ENCODE assay signal across 9 cellular contexts in the genomic region with DNA sequence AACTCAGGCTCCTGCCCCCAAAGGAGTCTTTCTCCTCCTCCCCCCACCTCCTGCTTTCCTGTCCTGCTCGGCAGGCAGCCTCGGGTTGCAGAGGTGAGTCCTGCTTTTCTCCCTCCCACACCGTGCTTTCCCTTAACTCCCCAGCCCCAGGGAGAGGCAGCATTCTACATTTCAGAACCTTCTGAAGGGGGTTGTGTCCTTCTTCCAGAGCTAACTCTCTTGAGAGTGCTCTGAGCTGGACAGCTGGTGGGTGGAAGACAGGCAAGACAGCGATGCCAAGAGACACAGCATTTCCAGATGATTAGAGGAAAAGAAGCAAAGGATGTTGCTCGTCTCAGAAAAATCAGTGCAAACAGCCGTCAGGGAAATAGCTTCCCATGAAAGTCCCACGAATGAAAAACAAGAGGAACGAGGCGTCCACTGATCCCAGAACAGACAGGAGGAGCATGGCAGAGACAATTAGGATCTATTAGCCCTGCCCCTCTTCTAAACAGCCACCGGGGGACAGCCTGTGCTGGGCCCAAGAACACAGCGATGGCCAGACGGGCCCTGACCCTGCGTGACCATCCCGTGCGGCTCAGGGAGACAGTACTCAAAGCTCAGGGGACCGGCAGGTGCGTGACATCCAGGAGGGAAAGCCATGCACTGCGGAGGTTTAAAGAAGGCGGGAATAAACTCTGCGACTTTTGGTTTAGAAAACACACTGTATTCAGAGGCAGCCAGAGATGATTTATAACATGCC.
A peak's percentile ranks its signal among the peaks of the same experiment; 100 is the strongest.
DNase-seq lines count a peak whose midpoint lies in the region; ATAC-seq and TF ChIP-seq lines count a peak whose summit lies in the region.
"Had no signal": no experiment of that assay in that cellular context is flagged by ENCODE, and none has a peak within 500 bp of the region (broad histone marks: within the 10 kb centered on the region; RNA-seq: fewer than 3 reads in every experiment).

No MANE protein-coding gene starts in this region.

- no peaks in the 10 kb centered on the region for H3K9me2 ChIP-seq in SK-N-SH

- CTCF ChIA-PET in SK-N-SH (lab: Yijun Ruan, JAX), result interaction anchor here (0.6 to 2.5 kb wide), 6 partner anchors 10 to 442 kb away, joined by 3 to 11 read pairs (median 3); no protein-coding TSS in a partner anchor
- CTCF ChIA-PET in naive thymus-derived CD4-positive, alpha-beta T cell (lab: Charles Lee), result no interaction called here

- TF ChIP-seq RAD21 in SK-N-SH (IDR thresholded peaks at IDR 0.05; ENCODE audit: low read length), result peak; percentile 34; the same call in 1 of the 2 replicates

- H3K4me2 ChIP-seq in SK-N-SH, result no peak overlapping the region

- no peaks in the 10 kb centered on the region for H3K36me3 Mint-ChIP-seq in naive thymus-derived CD4-positive, alpha-beta T cell

- DNase-seq in SK-N-SH, result peak; percentile 61
- DNase-seq in ecto neural progenitor cell (ENCODE audit: low spot score), result peak; percentile 54
- peak in 1 of 9 donors; percentile 3 for DNase-seq in naive thymus-derived CD4-positive, alpha-beta T cell
- no peak for DNase-seq in hepatic stellate cell (ENCODE audit: low spot score)
- no peak for DNase-seq in HT-29 (ENCODE audit: low spot score)
- DNase-seq in GF-D8 (lab: John Stamatoyannopoulos, UW), result no peak

- H3K4me3 ChIP-seq in SK-N-SH (ENCODE audit: low read depth in 2 of 2, low read length in 1 of 2), result no peak overlapping the region
- no peak overlapping the region for H3K4me3 ChIP-seq in naive thymus-derived CD4-positive, alpha-beta T cell (ENCODE audit: low read length)
- peak overlapping the region; percentile 47 for H3K4me3 ChIP-seq in thymus (ENCODE audit: low read length)
- H3K4me3 ChIP-seq: adrenal gland had no signal

- no peaks in the 10 kb centered on the region for H4K20me1 ChIP-seq in SK-N-SH (ENCODE audit: insufficient read depth)

- H3K27me3 Mint-ChIP-seq in naive thymus-derived CD4-positive, alpha-beta T cell, result peaks cover 0 to 8% (median 0%) of the 10 kb centered on the region in 5 donors

- TF ChIP-seq EP300 in SK-N-SH (IDR thresholded peaks at IDR 0.05; ENCODE audit: borderline replicate concordance in 1 of 2, low read depth in 1 of 2, low read length in 1 of 2), result no peak

- H3K27me3 ChIP-seq in SK-N-SH (ENCODE audit: insufficient read depth) (no peaks in the 10 kb centered on the region), thymus (ENCODE audit: control insufficient read depth, insufficient read depth) (no peaks in the 10 kb centered on the region)
- H3K27me3 ChIP-seq in naive thymus-derived CD4-positive, alpha-beta T cell (ENCODE audit: control insufficient read depth in 2 of 2, insufficient read depth in 2 of 2, low read length in 2 of 2), result no peaks in the 10 kb centered on the region
- H3K27me3 ChIP-seq: adrenal gland had no signal

- H3K4me3 Mint-ChIP-seq in naive thymus-derived CD4-positive, alpha-beta T cell, result peak overlapping the region in 9 of 10 donors; percentile 60 to 79 (median 71)

- no peak for ATAC-seq in SK-N-SH treated with all-trans-retinoic acid at 6 μM for 48 hours
- no peak for ATAC-seq in naive thymus-derived CD4-positive, alpha-beta T cell

- H3K9me3 ChIP-seq in SK-N-SH (no peaks in the 10 kb centered on the region), thymus (ENCODE audit: control insufficient read depth) (no peaks in the 10 kb centered on the region)
- no peaks in the 10 kb centered on the region for H3K9me3 ChIP-seq in naive thymus-derived CD4-positive, alpha-beta T cell (ENCODE audit: control insufficient read depth in 2 of 3, low read length in 3 of 3)
- H3K9me3 ChIP-seq: adrenal gland had no signal

- H2AFZ ChIP-seq in SK-N-SH (ENCODE audit: low read depth), result no peak overlapping the region

- H3K36me3 ChIP-seq in SK-N-SH (replicated peaks in 1 of 2; ENCODE audit: control insufficient read depth in 1 of 2, insufficient read depth in 2 of 2, low read length in 1 of 2) (no peaks in the 10 kb centered on the region), thymus (ENCODE audit: control insufficient read depth, insufficient read depth) (no peaks in the 10 kb centered on the region)
- no peaks in the 10 kb centered on the region for H3K36me3 ChIP-seq in naive thymus-derived CD4-positive, alpha-beta T cell (ENCODE audit: control insufficient read depth in 2 of 3, insufficient read depth in 3 of 3, low read length in 3 of 3)
- H3K36me3 ChIP-seq: adrenal gland had no signal

- H3K79me2 ChIP-seq in SK-N-SH (ENCODE audit: insufficient read depth), result no peaks in the 10 kb centered on the region

- no peak for TF ChIP-seq CTCF in SK-N-SH (IDR thresholded peaks at IDR 0.05)

- intact Hi-C loops in naive thymus-derived CD4-positive, alpha-beta T cell (cut with micrococcal nuclease), result no loop called here

- H3F3A ChIP-seq in SK-N-SH (replicated peaks; ENCODE audit: insufficient read depth), result no peaks in the 10 kb centered on the region

- H3K27ac ChIP-seq in SK-N-SH (ENCODE audit: low read depth in 2 of 2, low read length in 1 of 2) (peak overlapping the region in 1 of 2 experiments; percentile 44; a peak in 1 of 4 replicates), thymus (ENCODE audit: low read depth) (no peak overlapping the region)
- no peak overlapping the region for H3K27ac ChIP-seq in naive thymus-derived CD4-positive, alpha-beta T cell (ENCODE audit: low read depth, low read length)

- POLR2A ChIA-PET in SK-N-SH (lab: Yijun Ruan, JAX), result interaction anchor here (2.1 kb wide), 1 partner anchor 12 kb away, joined by 4 read pairs; no protein-coding TSS in a partner anchor
- POLR2A ChIA-PET in naive thymus-derived CD4-positive, alpha-beta T cell (lab: Charles Lee), result no interaction called here

- no peak overlapping the region for H3K9ac ChIP-seq in SK-N-SH

- H3K4me1 Mint-ChIP-seq in naive thymus-derived CD4-positive, alpha-beta T cell, result peaks cover 8 to 29% (median 23%) of the 10 kb centered on the region in 7 donors

- H3K9me3 Mint-ChIP-seq in naive thymus-derived CD4-positive, alpha-beta T cell, result no peaks in the 10 kb centered on the region

- H3K27ac Mint-ChIP-seq in naive thymus-derived CD4-positive, alpha-beta T cell, result peak overlapping the region in 4 of 9 donors; percentile 18 to 69 (median 46)

- peaks cover 0 to 42% of the 10 kb centered on the region in 2 experiments; a peak in 1 of 4 replicates for H3K4me1 ChIP-seq in SK-N-SH (ENCODE audit: control insufficient read depth in 1 of 2, insufficient read depth in 2 of 2, low read depth in 1 of 2, low read length in 1 of 2)
- H3K4me1 ChIP-seq in naive thymus-derived CD4-positive, alpha-beta T cell (ENCODE audit: control insufficient read depth in 2 of 2, insufficient read depth in 2 of 2, low read length in 2 of 2), result peaks cover 0 to 15% of the 10 kb centered on the region in 2 donors
- peaks cover 13% of the 10 kb centered on the region for H3K4me1 ChIP-seq in thymus (ENCODE audit: control insufficient read depth, insufficient read depth, low read length)
- H3K4me1 ChIP-seq: adrenal gland had no signal

- 56% methylated on average over 18 of the region's 20 CpGs for WGBS in SK-N-SH (ENCODE audit: low lambda C conversion rate)
- WGBS in thymus, result 34% methylated on average over 20 of the region's 20 CpGs

TF ChIP-seq in SK-N-SH, 30 proteins besides CTCF, POLR2A, EP300 and RAD21:
- TF ChIP-seq EZH2phosphoT487 (IDR thresholded peaks at IDR 0.05; ENCODE audit: borderline replicate concordance, low read depth), result no peak
- TF ChIP-seq YY1 (IDR thresholded peaks at IDR 0.05; ENCODE audit: low read depth), result no peak
- no peak for TF ChIP-seq GATA2 (CRISPR knock-in tag; IDR thresholded peaks at IDR 0.05)
- TF ChIP-seq RCOR1 (IDR thresholded peaks at IDR 0.05; ENCODE audit: low read length), result no peak
- no peak for TF ChIP-seq POLR2AphosphoS5 (IDR thresholded peaks at IDR 0.05; ENCODE audit: low read depth, low read length)
- no peak; the same call in 1 of the 2 replicates for TF ChIP-seq SMC3 (IDR thresholded peaks at IDR 0.05; ENCODE audit: low read depth, low read length)
- TF ChIP-seq TAF1 (IDR thresholded peaks at IDR 0.05; ENCODE audit: borderline replicate concordance, low read depth, low read length), result no peak
- no peak for TF ChIP-seq GABPA (IDR thresholded peaks at IDR 0.05; ENCODE audit: low read depth)
- no peak for TF ChIP-seq FOXM1 (IDR thresholded peaks at IDR 0.05; ENCODE audit: low read depth)
- TF ChIP-seq NRF1 (IDR thresholded peaks at IDR 0.05; ENCODE audit: low read depth, low read length), result no peak

TF ChIP-seq in SK-N-SH treated with all-trans-retinoic acid at 6 μM for 48 hours, 23 proteins besides CTCF, POLR2A, EP300 and RAD21:
- TF ChIP-seq, protein P1, sequence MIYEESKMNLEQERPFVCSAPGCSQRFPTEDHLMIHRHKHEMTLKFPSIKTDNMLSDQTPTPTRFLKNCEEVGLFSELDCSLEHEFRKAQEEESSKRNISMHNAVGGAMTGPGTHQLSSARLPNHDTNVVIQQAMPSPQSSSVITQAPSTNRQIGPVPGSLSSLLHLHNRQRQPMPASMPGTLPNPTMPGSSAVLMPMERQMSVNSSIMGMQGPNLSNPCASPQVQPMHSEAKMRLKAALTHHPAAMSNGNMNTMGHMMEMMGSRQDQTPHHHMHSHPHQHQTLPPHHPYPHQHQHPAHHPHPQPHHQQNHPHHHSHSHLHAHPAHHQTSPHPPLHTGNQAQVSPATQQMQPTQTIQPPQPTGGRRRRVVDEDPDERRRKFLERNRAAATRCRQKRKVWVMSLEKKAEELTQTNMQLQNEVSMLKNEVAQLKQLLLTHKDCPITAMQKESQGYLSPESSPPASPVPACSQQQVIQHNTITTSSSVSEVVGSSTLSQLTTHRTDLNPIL (CRISPR knock-in tag; IDR thresholded peaks at IDR 0.05; ENCODE audit: low read depth), result no peak
- TF ChIP-seq ZFP3 (CRISPR knock-in tag; IDR thresholded peaks at IDR 0.05), result no peak
TF ChIP-seq in SK-N-SH treated with all-trans-retinoic acid at 6 μM for 48 hours: peak in this region for 0.

Comparison
In these comparisons a context has a peak if more than half of its experiments do, and no peak if none do; other contexts are left out.
1. DNase-seq: peak in SK-N-SH (single experiment) and ecto neural progenitor cell (single experiment); none in hepatic stellate cell (single experiment), HT-29 (single experiment) and GF-D8 (single experiment).